In genomic region chr11:356610-357009, GRCh38 we compare ENCODE assay signal across 1 cellular context.
TF ChIP-seq lines count a peak whose summit lies in the region.

No MANE protein-coding gene starts in this region.

TF ChIP-seq in endothelial cell of umbilical vein, 7 proteins besides CTCF, POLR2A, EP300 and RAD21:
- TF ChIP-seq, protein P1, sequence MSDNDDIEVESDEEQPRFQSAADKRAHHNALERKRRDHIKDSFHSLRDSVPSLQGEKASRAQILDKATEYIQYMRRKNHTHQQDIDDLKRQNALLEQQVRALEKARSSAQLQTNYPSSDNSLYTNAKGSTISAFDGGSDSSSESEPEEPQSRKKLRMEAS (IDR thresholded peaks at IDR 0.05; ENCODE audit: insufficient read depth, insufficient read length), result no peak
- TF ChIP-seq EZH2 (IDR thresholded peaks at IDR 0.05; ENCODE audit: borderline replicate concordance, low read depth, low read length, severe bottlenecking) (no peak), FOS (IDR thresholded peaks at IDR 0.05; ENCODE audit: borderline replicate concordance, insufficient read depth, low read length) (no peak), MYC (IDR thresholded peaks at IDR 0.05; ENCODE audit: low read depth, low read length) (no peak), GATA2 (IDR thresholded peaks at IDR 0.05; ENCODE audit: insufficient read depth, insufficient read length, low read depth, low read length) (no peak), POLR2AphosphoS5 (IDR thresholded peaks at IDR 0.05; ENCODE audit: insufficient read depth, low read depth, low read length) (no peak), JUN (IDR thresholded peaks at IDR 0.05; ENCODE audit: borderline replicate concordance, insufficient read depth, insufficient read length, low read depth) (no peak)
